ENCODE assay signal across 10 cellular contexts in the genomic region with DNA sequence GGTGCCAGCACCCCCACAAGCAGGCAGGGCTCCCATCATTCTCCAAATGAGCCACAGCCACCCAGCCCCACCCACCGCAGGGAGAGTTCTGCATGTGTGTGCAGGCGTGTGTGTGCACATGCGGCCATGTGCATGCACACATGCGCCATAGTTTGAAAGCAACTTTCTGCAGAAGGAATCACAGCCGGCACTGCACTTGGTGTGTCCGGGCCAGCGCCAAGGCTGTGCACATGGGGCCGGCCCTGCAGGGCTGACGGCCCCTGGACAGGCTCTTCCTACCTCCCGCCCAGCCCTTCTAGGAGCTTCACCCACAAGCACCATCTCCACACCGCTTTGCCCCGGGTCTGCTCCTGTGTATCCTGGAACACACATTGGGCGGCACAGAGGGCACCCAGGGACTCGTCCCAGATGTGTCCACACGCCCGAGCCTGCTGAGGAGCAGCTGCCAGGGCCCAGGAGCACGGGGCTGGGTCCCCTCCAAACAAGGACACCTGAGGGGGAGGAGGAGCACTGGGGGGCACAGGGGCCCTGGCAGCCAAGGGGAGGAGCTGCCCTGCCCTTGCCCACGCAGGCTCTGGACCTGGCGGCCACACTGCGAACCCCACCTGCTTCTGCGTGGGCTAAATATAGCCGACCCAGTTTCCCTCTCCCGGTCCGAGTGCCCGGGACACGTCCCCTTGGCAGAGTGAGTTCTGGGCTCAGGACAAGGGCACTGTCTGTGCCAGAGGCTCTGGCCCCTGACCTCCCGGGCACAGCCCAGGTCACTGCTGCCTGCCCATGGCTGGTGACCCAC. TPM values are rescaled to one million over a fixed set of nuclear protein-coding genes. Genes with fewer than 3 reads are reported as not detected.
DNase-seq lines count a peak whose midpoint lies in the region; ATAC-seq and TF ChIP-seq lines count a peak whose summit lies in the region.
"Had no signal": no experiment of that assay in that cellular context is flagged by ENCODE, and none has a peak within 500 bp of the region (broad histone marks: within the 10 kb centered on the region; RNA-seq: fewer than 3 reads in every experiment).

No MANE protein-coding gene starts in this region.

- POLR2A ChIA-PET in IMR-90 (lab: Charles Lee; ENCODE audit: unreplicated experiment), result no interaction called here

- peak overlapping the region; percentile 42 for H2AK9ac ChIP-seq in IMR-90 (replicated peaks; ENCODE audit: low read depth, low read length, poor library complexity)

- H4K8ac ChIP-seq in IMR-90 (ENCODE audit: low read depth in 2 of 2, low read length in 2 of 2), result no peak overlapping the region

- dilution Hi-C loops in IMR-90 (cut with HindIII; ENCODE audit: low sequenced_read_pairs, unreplicated experiment), result no loop called here

- no peak overlapping the region for H3K9ac ChIP-seq in IMR-90 (ENCODE audit: low read depth, low read length)

- H3K27ac Mint-ChIP-seq in osteocyte (ENCODE audit: unreplicated experiment) (no peak overlapping the region), mesothelial cell of epicardium (no peak overlapping the region)
- H3K27ac Mint-ChIP-seq: activated T-helper 17 cell treated with anti-CD3 and anti-CD28 coated beads, Interleukin-2, amount 50 U/mL, for 72 hours had no signal

- no peak for TF ChIP-seq POLR2A in IMR-90 (IDR thresholded peaks at IDR 0.05; ENCODE audit: low read depth, low read length)

- H3K9me1 ChIP-seq in IMR-90 (ENCODE audit: insufficient read depth, low read length), result no peaks in the 10 kb centered on the region

- H3K4me3 Mint-ChIP-seq in osteocyte (ENCODE audit: unreplicated experiment) (no peak overlapping the region), mesothelial cell of epicardium (no peak overlapping the region)

- no peak overlapping the region for H2AK5ac ChIP-seq in IMR-90 (ENCODE audit: low read depth, low read length)

- no peaks in the 10 kb centered on the region for H3K36me3 ChIP-seq in IMR-90 (ENCODE audit: control insufficient read depth, insufficient read depth, low read length)

- H3K14ac ChIP-seq in IMR-90 (replicated peaks; ENCODE audit: low read depth, low read length), result no peak overlapping the region

- ATAC-seq in IMR-90 (ENCODE audit: low read depth) (no peak), foreskin keratinocyte (peak; percentile 1), GM18907 (IDR thresholded peaks at IDR 0.05; ENCODE audit: unreplicated experiment) (no peak)
- ATAC-seq: activated T-helper 17 cell treated with anti-CD3 and anti-CD28 coated beads, Interleukin-2, amount 50 U/mL, for 72 hours had no signal

- H3K23ac ChIP-seq in IMR-90 (ENCODE audit: low read depth, low read length), result no peak overlapping the region

- H2BK120ac ChIP-seq in IMR-90 (ENCODE audit: low read depth, low read length), result no peak overlapping the region

- intact Hi-C loops in IMR-90 (cut with micrococcal nuclease), result no loop called here

- TF ChIP-seq CTCF in IMR-90 (conservative IDR thresholded peaks at IDR 0.05; ENCODE audit: low read depth, low read length) (no peak), foreskin keratinocyte (conservative IDR thresholded peaks at IDR 0.05) (no peak), osteocyte (IDR thresholded peaks at IDR 0.05) (no peak), mesothelial cell of epicardium (IDR thresholded peaks at IDR 0.05; ENCODE audit: unreplicated experiment) (no peak)

- H3K9me3 ChIP-seq in IMR-90 (ENCODE audit: control insufficient read depth, insufficient read depth, low read length), result no peaks in the 10 kb centered on the region

- no peak overlapping the region for H3K56ac ChIP-seq in IMR-90 (ENCODE audit: extremely low read depth, insufficient read depth, low read length)

- H3K79me1 ChIP-seq in IMR-90 (ENCODE audit: low read depth in 1 of 2, low read length in 2 of 2), result no peaks in the 10 kb centered on the region

- H3K36me3 Mint-ChIP-seq in osteocyte (ENCODE audit: unreplicated experiment) (no peaks in the 10 kb centered on the region), mesothelial cell of epicardium (no peaks in the 10 kb centered on the region)

- in situ Hi-C loops in IMR-90 (cut with MboI; ENCODE audit: low sequenced_read_pairs), result loop anchor here (5.0 kb wide), 1 partner anchor 228 kb away; no protein-coding TSS in a partner anchor

- H3K9me3 Mint-ChIP-seq in osteocyte (ENCODE audit: unreplicated experiment) (no peaks in the 10 kb centered on the region), mesothelial cell of epicardium (no peaks in the 10 kb centered on the region)
- H3K9me3 Mint-ChIP-seq: activated T-helper 17 cell treated with anti-CD3 and anti-CD28 coated beads, Interleukin-2, amount 50 U/mL, for 72 hours had no signal

- 84% methylated on average over 18 of the region's 27 CpGs; no CpG with 5 or more reads in 1 of the 2 experiments for WGBS in IMR-90 (ENCODE audit: extremely low coverage in 2 of 2, insufficient read length in 1 of 2), 2 experiments

- no peak overlapping the region for H2BK5ac ChIP-seq in IMR-90 (ENCODE audit: low read depth, low read length, poor library complexity, severe bottlenecking)

- no peak for TF ChIP-seq RAD21 in IMR-90 (IDR thresholded peaks at IDR 0.05; ENCODE audit: low read length)

- H3K4me1 Mint-ChIP-seq in osteocyte (ENCODE audit: unreplicated experiment), result peaks cover 7% of the 10 kb centered on the region
- peaks cover 9% of the 10 kb centered on the region for H3K4me1 Mint-ChIP-seq in mesothelial cell of epicardium
- H3K4me1 Mint-ChIP-seq: activated T-helper 17 cell treated with anti-CD3 and anti-CD28 coated beads, Interleukin-2, amount 50 U/mL, for 72 hours had no signal

- no peak overlapping the region for H3K4me3 ChIP-seq in IMR-90 (ENCODE audit: insufficient read depth, low read depth, low read length)

- H3K27me3 ChIP-seq in IMR-90 (ENCODE audit: control insufficient read depth, insufficient read depth, low read length) (peaks cover 15% of the 10 kb centered on the region; the same call in 1 of the 2 replicates), foreskin keratinocyte (peaks cover 37% of the 10 kb centered on the region)

- DNase-seq in 8988T (peak; percentile 76), IMR-90 (no peak), foreskin keratinocyte (no peak), osteocyte (ENCODE audit: extremely low spot score, unreplicated experiment) (peak; percentile 83), mesothelial cell of epicardium (ENCODE audit: low spot score in 2 of 2, unreplicated experiment in 2 of 2) (no peak), NK-92 (lab: John Stamatoyannopoulos, UW; ENCODE audit: unreplicated experiment) (no peak), NCI-H446 treated with DMSO at 0.1 percent for 48 hours (lab: John Stamatoyannopoulos, UW) (no peak)
- DNase-seq: NCI-H1694 treated with DMSO at 0.1 percent for 48 hours had no signal

- no peak overlapping the region for H4K91ac ChIP-seq in IMR-90 (ENCODE audit: insufficient read depth, low read depth, low read length)

- no TSS peak for BruUV-seq in IMR-90 (replicated peaks; lab: Mats Ljungman, UMichigan)

- H3K4me1 ChIP-seq in IMR-90 (ENCODE audit: control insufficient read depth, insufficient read depth, low read length), result no peaks in the 10 kb centered on the region; the same call in 1 of the 2 replicates
- no peaks in the 10 kb centered on the region for H3K4me1 ChIP-seq in foreskin keratinocyte

- no peak overlapping the region for H2BK15ac ChIP-seq in IMR-90 (ENCODE audit: low read depth, low read length)

- no peak overlapping the region for H2AFZ ChIP-seq in IMR-90 (replicated peaks; ENCODE audit: low read length, poor library complexity)

- H4K5ac ChIP-seq in IMR-90 (ENCODE audit: low read depth, low read length), result no peak overlapping the region

- H3K27me3 Mint-ChIP-seq in osteocyte (ENCODE audit: unreplicated experiment) (no peaks in the 10 kb centered on the region), mesothelial cell of epicardium (ENCODE audit: low read depth) (peaks cover 33% of the 10 kb centered on the region)
- H3K27me3 Mint-ChIP-seq: activated T-helper 17 cell treated with anti-CD3 and anti-CD28 coated beads, Interleukin-2, amount 50 U/mL, for 72 hours had no signal

- H3K4ac ChIP-seq in IMR-90 (ENCODE audit: low read depth, low read length), result no peak overlapping the region

- H2BK20ac ChIP-seq in IMR-90 (ENCODE audit: low read depth, low read length), result no peak overlapping the region

- no peaks in the 10 kb centered on the region for H4K20me1 ChIP-seq in IMR-90 (ENCODE audit: insufficient read depth, low read length)

- H3K18ac ChIP-seq in IMR-90 (ENCODE audit: low read depth, low read length), result no peak overlapping the region

- CTCF ChIA-PET in IMR-90 (lab: Yijun Ruan, JAX), result no interaction called here

- H3K27ac ChIP-seq in IMR-90 (ENCODE audit: insufficient read depth, low read length) (no peak overlapping the region), foreskin keratinocyte (peak overlapping the region; percentile 36)

- H3K4me2 ChIP-seq in IMR-90 (ENCODE audit: low read depth, low read length), result no peak overlapping the region

TF ChIP-seq in IMR-90, 13 proteins besides CTCF, POLR2A, EP300 and RAD21 (continues in another document):
- TF ChIP-seq CHD1 (IDR thresholded peaks at IDR 0.05; ENCODE audit: low read depth, low read length), result no peak
- TF ChIP-seq FOS (IDR thresholded peaks at IDR 0.05; ENCODE audit: low read depth, low read length), result no peak
- TF ChIP-seq BHLHE40 (IDR thresholded peaks at IDR 0.05; ENCODE audit: low read depth, low read length), result no peak
- no peak for TF ChIP-seq MXI1 (IDR thresholded peaks at IDR 0.05; ENCODE audit: borderline replicate concordance, low read depth, low read length)
- TF ChIP-seq RFX5 (IDR thresholded peaks at IDR 0.05; ENCODE audit: low read depth, low read length), result no peak
- no peak for TF ChIP-seq CEBPB (IDR thresholded peaks at IDR 0.05; ENCODE audit: low read depth, low read length)
- TF ChIP-seq RCOR1 (IDR thresholded peaks at IDR 0.05; ENCODE audit: insufficient replicate concordance, low read length), result no peak
- no peak for TF ChIP-seq MAZ (IDR thresholded peaks at IDR 0.05; ENCODE audit: borderline replicate concordance, low read depth, low read length)
- TF ChIP-seq NFE2L2 (IDR thresholded peaks at IDR 0.05; ENCODE audit: low read depth, low read length), result no peak
- TF ChIP-seq MAFK (IDR thresholded peaks at IDR 0.05; ENCODE audit: low read depth, low read length), result no peak
- no peak for TF ChIP-seq SMC3 (IDR thresholded peaks at IDR 0.05; ENCODE audit: low read depth, low read length)

RNA-seq across cellular contexts. Expression of a gene that starts 19.1 kb away (rescaled TPM):
- total RNA-seq in IMR-90 (2012; rRNA removed) (under 0.01 TPM in 2 replicates), foreskin keratinocyte (0.14 and 0.44 TPM in 2 replicates), osteocyte (0.13 and 0.16 TPM in 2 replicates), mesothelial cell of epicardium (0.16 to 0.24 TPM (median 0.18 TPM) in 3 replicates)
- polyA plus RNA-seq in IMR-90 (2012; rRNA removed) (0.06 and 0.07 TPM in 2 replicates), foreskin keratinocyte (0.04 and 0.16 TPM in 2 replicates)
- 0.03 and 0.04 TPM in 2 replicates for polyA plus RNA-seq in IMR-90 (2012; cell fraction: cytosol; rRNA removed)
- polyA plus RNA-seq in IMR-90 (2012; cell fraction: nucleus; rRNA removed; ENCODE audit: low replicate concordance), result 0.03 and 0.05 TPM in 2 replicates

Comparison
In these comparisons a context has a peak if more than half of its experiments do, and no peak if none do; other contexts are left out.
1. DNase-seq: peak in 8988T (single experiment) and osteocyte (single experiment); none in IMR-90 (single experiment), foreskin keratinocyte (0 of 2), mesothelial cell of epicardium (0 of 2), NK-92 (single experiment) and NCI-H446 treated with DMSO at 0.1 percent for 48 hours (single experiment).